ENCODE assay signal across 23 cellular contexts in genomic region chr1:43062527-43063080, GRCh38.
A peak's percentile ranks its signal among the peaks of the same experiment; 100 is the strongest.
DNase-seq lines count a peak whose midpoint lies in the region; ATAC-seq, FAIRE-seq and TF ChIP-seq lines count a peak whose summit lies in the region.
"Had no signal": no experiment of that assay in that cellular context is flagged by ENCODE, and none has a peak within 500 bp of the region (broad histone marks: within the 10 kb centered on the region; RNA-seq: fewer than 3 reads in every experiment).

No MANE protein-coding gene starts in this region.

- H3K4me1 ChIP-seq in H1 (replicated peaks in 1 of 4; ENCODE audit: control insufficient read depth in 3 of 4, insufficient read depth in 4 of 4, low read length in 3 of 4) (peaks cover 0 to 11% (median 7%) of the 10 kb centered on the region in 4 experiments; a peak in 6 of 7 replicates), neuronal stem cell (ENCODE audit: control insufficient read depth in 2 of 2, insufficient read depth in 1 of 2, low read depth in 1 of 2, low read length in 2 of 2) (peaks cover 9 to 21% of the 10 kb centered on the region in 2 donors), smooth muscle cell (ENCODE audit: low read depth) (peaks cover 13% of the 10 kb centered on the region)
- H3K4me1 ChIP-seq: A549, Caco-2 had no signal

- H3K4me2 ChIP-seq in H1 (ENCODE audit: insufficient read depth in 1 of 2, low read depth in 2 of 2, low read length in 2 of 2) (no peak overlapping the region), neuronal stem cell (ENCODE audit: insufficient read depth, low read length, poor library complexity, severe bottlenecking) (no peak overlapping the region), smooth muscle cell (no peak overlapping the region)
- H3K4me2 ChIP-seq: A549, KMS-11 had no signal

- TF ChIP-seq CTCF in H1 (IDR thresholded peaks at IDR 0.05; ENCODE audit: control extremely low read depth in 1 of 3, insufficient read depth in 1 of 3, low read depth in 1 of 3, low read length in 3 of 3) (no peak), smooth muscle cell (IDR thresholded peaks at IDR 0.05; ENCODE audit: borderline replicate concordance, insufficient read depth, poor library complexity, severe bottlenecking) (no peak), Calu3 (IDR thresholded peaks at IDR 0.05; ENCODE audit: unreplicated experiment) (no peak)

- no peak for TF ChIP-seq POLR2A in GM12891 (IDR thresholded peaks at IDR 0.05; ENCODE audit: low read depth, low read length)
- no peak for TF ChIP-seq POLR2A in H1 (IDR thresholded peaks at IDR 0.05; ENCODE audit: control extremely low read depth in 1 of 2, low read depth in 2 of 2, low read length in 2 of 2)

- H3K4me3 ChIP-seq in H1 (ENCODE audit: extremely low read depth in 1 of 4, insufficient read depth in 2 of 4, low read depth in 3 of 4, low read length in 4 of 4) (no peak overlapping the region), neuronal stem cell (ENCODE audit: low read length in 2 of 2) (no peak overlapping the region), smooth muscle cell (no peak overlapping the region)
- H3K4me3 ChIP-seq: A549, SK-N-MC had no signal

- no peak for DNase-seq in GM12891 (ENCODE audit: insufficient read length, low spot score)
- peak; percentile 77 for DNase-seq in NCI-H1694 treated with DMSO at 0.1 percent for 48 hours (lab: John Stamatoyannopoulos, UW)
- DNase-seq in H1 (ENCODE audit: low read depth in 1 of 2, low spot score in 2 of 2): no peak
- DNase-seq in neuronal stem cell (ENCODE audit: low spot score): no peak
- no peak for DNase-seq in smooth muscle cell (lab: John Stamatoyannopoulos, UW; ENCODE audit: unreplicated experiment)
- DNase-seq in Calu3: no peak
- DNase-seq: Caco-2; CD4-positive, alpha-beta T cell; DMS53; EL; HFFc6; MV-4-11; NCI-H1930; NCI-H446 treated with DMSO at 0.1 percent for 48 hours; NCI-H748 treated with DMSO at 0.1 percent for 48 hours; NK-92 treated with Interleukin-12 subunit alpha and Interleukin-12 subunit beta, amount 100 ng/mL, for 24 hours; Right ventricle myocardium superior had no signal

- H3K9ac ChIP-seq in H1 (replicated peaks in 1 of 4; ENCODE audit: extremely low read depth in 1 of 4, low read depth in 3 of 4, low read length in 3 of 4) (no peak overlapping the region), neuronal stem cell (ENCODE audit: low read depth, low read length, poor library complexity) (no peak overlapping the region), smooth muscle cell (ENCODE audit: low read depth) (no peak overlapping the region)
- H3K9ac ChIP-seq: KMS-11 had no signal

- peaks cover 14% of the 10 kb centered on the region for H3F3A ChIP-seq in smooth muscle cell (ENCODE audit: low read depth)

- H3K23me2 ChIP-seq in H1 (ENCODE audit: low read depth, low read length): peaks cover 1% of the 10 kb centered on the region

- FAIRE-seq in GM12891 (lab: Jason Lieb, UNC) (peak; percentile 48), H1 (lab: Jason Lieb, UNC) (no peak)
- FAIRE-seq: A549, GM12892, GM18507 had no signal

- H2BK12ac ChIP-seq in H1 (ENCODE audit: low read depth, low read length): peak overlapping the region; percentile 77; the same call in 1 of the 2 replicates
- H2BK12ac ChIP-seq in neuronal stem cell (ENCODE audit: low read length): peak overlapping the region; percentile 73

- peak overlapping the region; percentile 83; the same call in 1 of the 2 replicates for H2BK20ac ChIP-seq in H1 (ENCODE audit: low read length)

- no peak for TF ChIP-seq EP300 in H1 (IDR thresholded peaks at IDR 0.05; ENCODE audit: borderline replicate concordance in 1 of 2, low read depth in 2 of 2, low read length in 2 of 2)

- H3K27me3 Mint-ChIP-seq in Calu3 (ENCODE audit: unreplicated experiment): peaks cover 15% of the 10 kb centered on the region
- H3K27me3 Mint-ChIP-seq: CD4-positive, alpha-beta T cell had no signal

- H3K79me1 ChIP-seq in H1 (ENCODE audit: low read depth, low read length) (no peaks in the 10 kb centered on the region), neuronal stem cell (ENCODE audit: low read depth, low read length) (no peaks in the 10 kb centered on the region)

- no peaks in the 10 kb centered on the region for H3K36me3 ChIP-seq in H1 (ENCODE audit: control insufficient read depth in 2 of 4, insufficient read depth in 4 of 4, low read length in 3 of 4)
- no peaks in the 10 kb centered on the region for H3K36me3 ChIP-seq in neuronal stem cell (replicated peaks in 1 of 2; ENCODE audit: control insufficient read depth in 2 of 2, insufficient read depth in 2 of 2, low read length in 2 of 2)
- H3K36me3 ChIP-seq in smooth muscle cell (ENCODE audit: low read depth): no peaks in the 10 kb centered on the region

- H2BK15ac ChIP-seq in H1 (ENCODE audit: low read length) (peak overlapping the region; percentile 98), neuronal stem cell (ENCODE audit: low read length) (no peak overlapping the region)

- H3K23ac ChIP-seq in H1 (ENCODE audit: insufficient read length): no peak overlapping the region
- peak overlapping the region; percentile 59 for H3K23ac ChIP-seq in neuronal stem cell (ENCODE audit: low read depth, low read length, poor library complexity)

- H3K9me3 ChIP-seq in H1 (ENCODE audit: insufficient read depth in 2 of 2, low read depth in 1 of 2, low read length in 1 of 2): no peaks in the 10 kb centered on the region
- peaks cover 0 to under 1% of the 10 kb centered on the region in 2 donors for H3K9me3 ChIP-seq in neuronal stem cell (replicated peaks in 1 of 2; ENCODE audit: control insufficient read depth in 2 of 2, insufficient read depth in 1 of 2, low read depth in 1 of 2, low read length in 2 of 2)
- H3K9me3 ChIP-seq in smooth muscle cell (replicated peaks; ENCODE audit: low read depth): no peaks in the 10 kb centered on the region
- H3K9me3 ChIP-seq: A549, Caco-2 had no signal

- H2AK5ac ChIP-seq in H1 (ENCODE audit: low read depth, low read length): peak overlapping the region; percentile 90
- H2AK5ac ChIP-seq in neuronal stem cell (ENCODE audit: low read depth, low read length): peak overlapping the region; percentile 68

- peak overlapping the region; percentile 62 for H3K4ac ChIP-seq in H1 (replicated peaks; ENCODE audit: insufficient read length, low read depth, low read length)
- peak overlapping the region; percentile 8 for H3K4ac ChIP-seq in neuronal stem cell (ENCODE audit: low read length)

- ATAC-seq in GM21786 (IDR thresholded peaks at IDR 0.05; ENCODE audit: unreplicated experiment): no peak
- ATAC-seq: A549 had no signal

- H3K9me3 Mint-ChIP-seq in Calu3 (ENCODE audit: low read depth, unreplicated experiment): no peaks in the 10 kb centered on the region
- H3K9me3 Mint-ChIP-seq: CD4-positive, alpha-beta T cell; HFFc6 had no signal

- H3K27ac ChIP-seq in H1 (ENCODE audit: low read depth, low read length): no peak overlapping the region
- no peak overlapping the region for H3K27ac ChIP-seq in neuronal stem cell (replicated peaks; ENCODE audit: low read length)
- no peak overlapping the region for H3K27ac ChIP-seq in smooth muscle cell (ENCODE audit: low read depth)
- H3K27ac ChIP-seq: A549, KMS-11, SK-N-MC had no signal

- peaks cover 0 to under 1% (median under 1%) of the 10 kb centered on the region in 4 experiments; a peak in 5 of 7 replicates for H3K27me3 ChIP-seq in H1 (replicated peaks in 1 of 4; ENCODE audit: control insufficient read depth in 3 of 4, extremely low read depth in 1 of 4, insufficient read depth in 3 of 4, low read length in 3 of 4)
- peaks cover 0 to 2% (median 0%) of the 10 kb centered on the region in 3 experiments for H3K27me3 ChIP-seq in neuronal stem cell (ENCODE audit: control insufficient read depth in 3 of 3, insufficient read depth in 3 of 3, low read depth in 1 of 3, low read length in 3 of 3)
- H3K27me3 ChIP-seq in smooth muscle cell (ENCODE audit: low read depth): no peaks in the 10 kb centered on the region

- H4K91ac ChIP-seq in H1 (replicated peaks; ENCODE audit: insufficient read length, low read length) (peak overlapping the region; percentile 38), neuronal stem cell (ENCODE audit: low read depth, low read length, poor library complexity) (no peak overlapping the region)

- no peak overlapping the region for H2BK120ac ChIP-seq in H1 (replicated peaks; ENCODE audit: low read depth, low read length)
- peak overlapping the region; percentile 25 for H2BK120ac ChIP-seq in neuronal stem cell (ENCODE audit: low read depth, low read length)

- no peaks in the 10 kb centered on the region for H3K36me3 Mint-ChIP-seq in Calu3 (ENCODE audit: insufficient read depth, unreplicated experiment)

- no TSS peak for BruUV-seq in Calu3 (replicated peaks; lab: Mats Ljungman, UMichigan)

- H3K79me2 ChIP-seq in H1 (ENCODE audit: control insufficient read depth in 1 of 2, insufficient read depth in 2 of 2, low read length in 2 of 2) (no peaks in the 10 kb centered on the region), smooth muscle cell (ENCODE audit: low read depth) (no peaks in the 10 kb centered on the region)

- POLR2A ChIA-PET in H1 (lab: Charles Lee; ENCODE audit: partially characterized antibody): interaction anchor here (1.1 to 2.1 kb wide), 2 partner anchors 12 to 54 kb away, joined by 3 to 9 read pairs; no protein-coding TSS in a partner anchor

- H3K56ac ChIP-seq in H1 (replicated peaks; ENCODE audit: insufficient read length, low read depth, low read length): no peak overlapping the region

- peak overlapping the region; percentile 0; the same call in 1 of the 2 replicates for H2BK5ac ChIP-seq in H1 (ENCODE audit: low read depth, low read length)
- peak overlapping the region; percentile 8 for H2BK5ac ChIP-seq in neuronal stem cell (ENCODE audit: low read length)

- no peak overlapping the region for H4K5ac ChIP-seq in H1 (ENCODE audit: insufficient read length, low read depth, low read length)

- CTCF ChIA-PET in H1 (lab: Charles Lee; ENCODE audit: partially characterized antibody): interaction anchor here (1.2 to 3.1 kb wide), 5 partner anchors 11 to 217 kb away, joined by 3 to 13 read pairs (median 3); partner anchors contain the start of gene ZNF691
- CTCF ChIA-PET in Calu3 (lab: Charles Lee): no interaction called here

- 94% methylated on average over 12 of the region's 12 CpGs; no CpG with 5 or more reads in 1 of the 2 experiments for WGBS in H1 (ENCODE audit: extremely low coverage in 1 of 2, insufficient coverage in 1 of 2, insufficient read length in 1 of 2, insufficient replicate concordance in 2 of 2, low coverage in 1 of 2, low lambda C conversion rate in 2 of 2, missing lambda C conversion rate in 1 of 2), 2 experiments
- WGBS in neuronal stem cell (ENCODE audit: extremely low coverage in 2 of 2, insufficient read length in 2 of 2, insufficient replicate concordance in 1 of 2), 2 donors: no CpG with 5 or more reads among the region's 12 CpGs
- WGBS in smooth muscle cell (ENCODE audit: low lambda C conversion rate): 96% methylated on average over 12 of the region's 12 CpGs

- H3K27ac Mint-ChIP-seq in Calu3 (ENCODE audit: unreplicated experiment): no peak overlapping the region
- H3K27ac Mint-ChIP-seq: CD4-positive, alpha-beta T cell; HFFc6 had no signal

- H4K8ac ChIP-seq in H1 (ENCODE audit: extremely low read depth, insufficient read depth, low read length) (no peak overlapping the region), neuronal stem cell (ENCODE audit: low read depth, low read length) (peak overlapping the region; percentile 19)

- H4K20me1 ChIP-seq in H1 (replicated peaks in 1 of 2; ENCODE audit: control insufficient read depth in 1 of 2, insufficient read depth in 2 of 2, low read length in 2 of 2) (no peaks in the 10 kb centered on the region), smooth muscle cell (ENCODE audit: low read depth) (no peaks in the 10 kb centered on the region)

- TF ChIP-seq RAD21 in H1 (IDR thresholded peaks at IDR 0.05 in 1 of 2, conservative IDR thresholded peaks at IDR 0.05 in 1 of 2; ENCODE audit: low read depth in 2 of 2, low read length in 2 of 2): no peak

- H2AFZ ChIP-seq in H1 (ENCODE audit: low read length) (no peak overlapping the region), neuronal stem cell (ENCODE audit: low read length) (no peak overlapping the region), smooth muscle cell (ENCODE audit: low read depth) (no peak overlapping the region)

- H3K4me1 Mint-ChIP-seq in Calu3 (ENCODE audit: low read depth, unreplicated experiment): peaks cover 7% of the 10 kb centered on the region

- H3K18ac ChIP-seq in H1 (ENCODE audit: extremely low read depth, low read length): no peak overlapping the region; the same call in 1 of the 2 replicates
- peak overlapping the region; percentile 91 for H3K18ac ChIP-seq in neuronal stem cell (ENCODE audit: low read length)

- no peak overlapping the region for H3K4me3 Mint-ChIP-seq in Calu3 (ENCODE audit: low read depth, unreplicated experiment)
- H3K4me3 Mint-ChIP-seq: CD4-positive, alpha-beta T cell; HFFc6 had no signal

- intact Hi-C loops in Calu3 (cut with micrococcal nuclease; ENCODE audit: unreplicated experiment): no loop called here

- no peak overlapping the region for H3K14ac ChIP-seq in H1 (ENCODE audit: insufficient read length)
- no peak overlapping the region for H3K14ac ChIP-seq in neuronal stem cell (ENCODE audit: low read length)
